In genomic region chr6:66838764-66839163, GRCh38 we compare ENCODE assay signal across 25 cellular contexts.
"Had no signal": no experiment of that assay in that cellular context is flagged by ENCODE, and none has a peak within 500 bp of the region (broad histone marks: within the 10 kb centered on the region; RNA-seq: fewer than 3 reads in every experiment).

No MANE protein-coding gene starts in this region.

- H3K27me3 ChIP-seq: breast epithelium, spleen, testis, uterus had no signal

- H3K4me1 ChIP-seq: breast epithelium, parathyroid adenoma, psoas muscle, spleen, testis, uterus had no signal

- H3K4me3 ChIP-seq: breast epithelium, psoas muscle, spleen, testis, uterus had no signal

- H3K9me3 ChIP-seq: breast epithelium, psoas muscle, testis, uterus had no signal

- H3K27ac Mint-ChIP-seq: activated CD4-positive, alpha-beta memory T cell treated with anti-CD3 and anti-CD28 coated beads for 36 hours; activated naive CD4-positive, alpha-beta T cell treated with anti-CD3 and anti-CD28 coated beads, Interleukin-2, amount 10 ng/mL, durations not matched to agents 7 days and 5 days; mesothelial cell of epicardium; naive thymus-derived CD4-positive, alpha-beta T cell; T-helper 2 cell treated with Interferon-gamma antibody and Interleukin-4, amounts not matched to agents 5 μg/mL and 100 μg/mL, for 36 hours had no signal

- H3K36me3 ChIP-seq: breast epithelium, spleen, uterus had no signal

- H3K27me3 Mint-ChIP-seq: activated CD4-positive, alpha-beta memory T cell treated with anti-CD3 and anti-CD28 coated beads for 36 hours; activated naive CD4-positive, alpha-beta T cell treated with anti-CD3 and anti-CD28 coated beads, Interleukin-2, amount 10 ng/mL, durations not matched to agents 7 days and 5 days; naive thymus-derived CD4-positive, alpha-beta T cell had no signal

- H3K27ac ChIP-seq: breast epithelium, parathyroid adenoma, psoas muscle, spleen, testis, uterus, VCaP had no signal

- H3K4me3 Mint-ChIP-seq: activated CD4-positive, alpha-beta memory T cell treated with anti-CD3 and anti-CD28 coated beads for 36 hours; activated naive CD4-positive, alpha-beta T cell treated with anti-CD3 and anti-CD28 coated beads, Interleukin-2, amount 10 ng/mL, durations not matched to agents 7 days and 5 days; mesothelial cell of epicardium; naive thymus-derived CD4-positive, alpha-beta T cell; T-helper 2 cell treated with Interferon-gamma antibody and Interleukin-4, amounts not matched to agents 5 μg/mL and 100 μg/mL, for 36 hours had no signal

- H3K79me2 ChIP-seq: parathyroid adenoma had no signal

- H2AFZ ChIP-seq: parathyroid adenoma had no signal

- H3K9me3 Mint-ChIP-seq: mesothelial cell of epicardium had no signal

- H3K9ac ChIP-seq: parathyroid adenoma had no signal

- H3K36me3 Mint-ChIP-seq: activated CD4-positive, alpha-beta memory T cell treated with anti-CD3 and anti-CD28 coated beads for 36 hours; activated naive CD4-positive, alpha-beta T cell treated with anti-CD3 and anti-CD28 coated beads, Interleukin-2, amount 10 ng/mL, durations not matched to agents 7 days and 5 days; mesothelial cell of epicardium; naive thymus-derived CD4-positive, alpha-beta T cell had no signal

- DNase-seq: activated CD4-positive, alpha-beta memory T cell treated with anti-CD3 and anti-CD28 coated beads for 36 hours; activated CD4-positive, alpha-beta T cell treated with anti-CD3 and anti-CD28 coated beads for 4 hours; activated CD8-positive, alpha-beta memory T cell treated with anti-CD3 and anti-CD28 coated beads, Interleukin-2, amount 50 U/mL, for 4 hours; activated gamma-delta T cell; activated naive CD4-positive, alpha-beta T cell treated with anti-CD3 and anti-CD28 coated beads, Interleukin-2, amount 10 ng/mL, durations not matched to agents 7 days and 5 days; activated T-cell treated with anti-CD3 and anti-CD28 coated beads, Interleukin-2, amount 50 U/mL, for 1 hour; amniotic stem cell; central memory CD4-positive, alpha-beta T cell; head of caudate nucleus; hippocampal formation; left cardiac atrium; left ventricle myocardium superior; naive thymus-derived CD4-positive, alpha-beta T cell; occipital lobe; psoas muscle; spleen; stimulated activated naive CD4-positive, alpha-beta T cell treated with Interleukin-2 at 50 U/mL for 16 hours; testis; trophoblast cell; uterus had no signal

- H3K4me1 Mint-ChIP-seq: activated naive CD4-positive, alpha-beta T cell treated with anti-CD3 and anti-CD28 coated beads, Interleukin-2, amount 10 ng/mL, durations not matched to agents 7 days and 5 days; mesothelial cell of epicardium; naive thymus-derived CD4-positive, alpha-beta T cell had no signal
